ENCODE assay signal across 21 cellular contexts in the genomic region with DNA sequence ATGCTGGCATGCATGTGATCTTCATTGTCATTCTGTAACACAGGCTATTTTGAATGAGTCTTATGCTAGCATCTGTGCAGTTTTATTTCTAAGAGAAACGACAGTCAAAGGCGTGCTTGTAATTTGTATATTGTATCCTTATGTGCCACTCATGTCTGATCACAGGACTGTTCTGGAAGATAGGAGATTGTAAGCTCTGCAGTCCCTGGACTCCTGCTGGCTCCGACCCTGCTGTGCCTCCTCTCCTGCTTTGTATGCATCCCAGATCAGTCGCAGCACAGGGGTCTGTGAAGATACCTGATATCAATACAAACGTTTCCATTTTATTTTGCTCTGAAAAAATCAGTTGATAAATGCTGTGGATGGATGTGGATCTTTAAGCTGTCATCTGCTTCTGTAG.
"Had no signal": no experiment of that assay in that cellular context is flagged by ENCODE, and none has a peak within 500 bp of the region (broad histone marks: within the 10 kb centered on the region; RNA-seq: fewer than 3 reads in every experiment).

No MANE protein-coding gene starts in this region.

- DNase-seq: activated CD4-positive, alpha-beta memory T cell treated with anti-CD3 and anti-CD28 coated beads for 36 hours; activated CD4-positive, alpha-beta T cell treated with anti-CD3 and anti-CD28 coated beads, Interleukin-2, amount 10 ng/mL, durations not matched to agents 7 days and 5 days; activated CD4-positive, CD25-positive, alpha-beta regulatory T cell; activated CD8-positive, alpha-beta memory T cell treated with anti-CD3 and anti-CD28 coated beads for 24 hours; activated effector memory CD4-positive, alpha-beta T cell treated with anti-CD3 and anti-CD28 coated beads, Interleukin-2, amount 50 U/mL, for 16 hours; activated naive CD4-positive, alpha-beta T cell treated with Interleukin-2 at 50 U/mL for 16 hours; activated naive CD8-positive, alpha-beta T cell treated with anti-CD3 and anti-CD28 coated beads, Interleukin-2, amount 50 U/mL, for 24 hours; activated T-cell treated with anti-CD3 and anti-CD28 coated beads, Interleukin-2, amount 50 U/mL, for 4 hours; amniotic stem cell; KG1; NCI-H1092; NCI-H1417; NCI-H1930; NCI-H510A treated with DMSO at 0.1 percent for 48 hours; NCI-H69; PC-3; SHP77 treated with DMSO at 0.1 percent for 48 hours; T-cell; T-helper 2 cell; T1000 had no signal

- ATAC-seq: activated naive CD4-positive, alpha-beta T cell treated with anti-CD3 and anti-CD28 coated beads, Interleukin-2, amount 50 U/mL, for 72 hours; activated naive CD8-positive, alpha-beta T cell treated with anti-CD3 and anti-CD28 coated beads, Interleukin-2, amount 50 U/mL, for 24 hours; activated T-cell treated with anti-CD3 and anti-CD28 coated beads, Interleukin-2, amount 50 U/mL, for 4 hours; PC-3; T-cell had no signal
